Comparison of ENCODE assay signal across 1 cellular context in the genomic region with DNA sequence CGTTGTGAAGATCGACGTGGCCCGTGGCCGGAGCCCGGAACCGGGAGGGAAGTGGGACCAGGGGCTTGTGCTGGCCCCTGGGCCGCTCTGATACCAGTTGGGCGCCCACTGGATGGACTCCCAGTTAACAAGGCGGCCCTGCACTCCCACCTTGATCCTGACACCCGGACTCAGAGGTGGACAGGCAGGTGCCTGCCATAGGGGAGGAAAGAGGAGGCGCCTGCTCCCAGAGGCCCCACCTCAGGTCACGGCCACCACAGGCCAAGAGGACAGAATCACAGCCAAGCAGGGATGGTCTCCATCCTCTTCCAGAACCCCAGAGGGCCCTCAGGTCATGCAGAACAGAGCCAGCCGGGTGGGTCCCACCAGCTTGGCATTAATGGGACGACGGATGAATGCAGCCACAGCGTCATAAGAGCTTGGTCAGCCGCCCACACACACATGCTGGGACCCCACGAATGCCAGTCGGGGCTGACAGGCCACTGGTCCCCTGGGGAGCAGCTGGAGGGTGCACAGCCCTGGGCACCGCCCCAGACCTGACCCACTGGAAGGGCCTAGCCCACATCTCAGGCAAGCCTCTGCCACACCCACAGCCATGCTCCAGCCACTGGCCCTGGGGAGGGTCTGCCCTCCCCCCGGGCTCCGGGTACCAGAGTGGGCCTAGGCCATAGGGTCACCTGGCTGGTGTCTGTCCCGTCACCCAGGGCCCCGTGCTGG.
TF ChIP-seq lines count a peak whose summit lies in the region.

No MANE protein-coding gene starts in this region.

TF ChIP-seq in K562, 482 proteins besides CTCF, POLR2A, EP300 and RAD21 (continued from another document):
- TF ChIP-seq, protein P1, sequence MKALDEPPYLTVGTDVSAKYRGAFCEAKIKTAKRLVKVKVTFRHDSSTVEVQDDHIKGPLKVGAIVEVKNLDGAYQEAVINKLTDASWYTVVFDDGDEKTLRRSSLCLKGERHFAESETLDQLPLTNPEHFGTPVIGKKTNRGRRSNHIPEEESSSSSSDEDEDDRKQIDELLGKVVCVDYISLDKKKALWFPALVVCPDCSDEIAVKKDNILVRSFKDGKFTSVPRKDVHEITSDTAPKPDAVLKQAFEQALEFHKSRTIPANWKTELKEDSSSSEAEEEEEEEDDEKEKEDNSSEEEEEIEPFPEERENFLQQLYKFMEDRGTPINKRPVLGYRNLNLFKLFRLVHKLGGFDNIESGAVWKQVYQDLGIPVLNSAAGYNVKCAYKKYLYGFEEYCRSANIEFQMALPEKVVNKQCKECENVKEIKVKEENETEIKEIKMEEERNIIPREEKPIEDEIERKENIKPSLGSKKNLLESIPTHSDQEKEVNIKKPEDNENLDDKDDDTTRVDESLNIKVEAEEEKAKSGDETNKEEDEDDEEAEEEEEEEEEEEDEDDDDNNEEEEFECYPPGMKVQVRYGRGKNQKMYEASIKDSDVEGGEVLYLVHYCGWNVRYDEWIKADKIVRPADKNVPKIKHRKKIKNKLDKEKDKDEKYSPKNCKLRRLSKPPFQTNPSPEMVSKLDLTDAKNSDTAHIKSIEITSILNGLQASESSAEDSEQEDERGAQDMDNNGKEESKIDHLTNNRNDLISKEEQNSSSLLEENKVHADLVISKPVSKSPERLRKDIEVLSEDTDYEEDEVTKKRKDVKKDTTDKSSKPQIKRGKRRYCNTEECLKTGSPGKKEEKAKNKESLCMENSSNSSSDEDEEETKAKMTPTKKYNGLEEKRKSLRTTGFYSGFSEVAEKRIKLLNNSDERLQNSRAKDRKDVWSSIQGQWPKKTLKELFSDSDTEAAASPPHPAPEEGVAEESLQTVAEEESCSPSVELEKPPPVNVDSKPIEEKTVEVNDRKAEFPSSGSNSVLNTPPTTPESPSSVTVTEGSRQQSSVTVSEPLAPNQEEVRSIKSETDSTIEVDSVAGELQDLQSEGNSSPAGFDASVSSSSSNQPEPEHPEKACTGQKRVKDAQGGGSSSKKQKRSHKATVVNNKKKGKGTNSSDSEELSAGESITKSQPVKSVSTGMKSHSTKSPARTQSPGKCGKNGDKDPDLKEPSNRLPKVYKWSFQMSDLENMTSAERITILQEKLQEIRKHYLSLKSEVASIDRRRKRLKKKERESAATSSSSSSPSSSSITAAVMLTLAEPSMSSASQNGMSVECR (CRISPR knock-in tag; IDR thresholded peaks at IDR 0.05) = 0 out of 2 replicates have a peak, but pooled peaks have one; percentile 23
- TF ChIP-seq CREB1 (IDR thresholded peaks at IDR 0.05) (no peak), CREB1 (CRISPR knock-in tag; IDR thresholded peaks at IDR 0.05) (0 out of 2 replicates have a peak, but pooled peaks have one; percentile 31), ETS1 (conservative IDR thresholded peaks at IDR 0.05; ENCODE audit: control insufficient read depth, low read depth, low read length) (0 out of 2 replicates have a peak, but pooled peaks have one; percentile 39), KLF16 (IDR thresholded peaks at IDR 0.05) (no peak)
